Comparison of ENCODE assay signal across 18 cellular contexts in genomic region chr5:103237783-103238182, GRCh38. TPM values are rescaled to one million over a fixed set of nuclear protein-coding genes. Genes with fewer than 3 reads are reported as not detected.
DNase-seq lines count a peak whose midpoint lies in the region; ATAC-seq and FAIRE-seq lines count a peak whose summit lies in the region.
"Had no signal": no experiment of that assay in that cellular context is flagged by ENCODE, and none has a peak within 500 bp of the region (broad histone marks: within the 10 kb centered on the region; RNA-seq: fewer than 3 reads in every experiment).

No MANE protein-coding gene starts in this region.

- no peaks in the 10 kb centered on the region for H3K9me3 ChIP-seq in small intestine (ENCODE audit: control insufficient read depth, low read depth)

- no peaks in the 10 kb centered on the region for H3K27me3 ChIP-seq in small intestine (ENCODE audit: control insufficient read depth in 2 of 2, insufficient read depth in 2 of 2, low read length in 2 of 2)
- H3K27me3 ChIP-seq: BLaER1 treated with 17β-estradiol and CSF1 and Interleukin-3, amounts not matched to agents 10 nM and 100 nM had no signal

- FAIRE-seq in A204.1 (lab: Jason Lieb, UNC), result peak; percentile 3
- FAIRE-seq in colon (lab: Jason Lieb, UNC), result peak; percentile 92
- peak; percentile 94 for FAIRE-seq in small intestine (lab: Jason Lieb, UNC)
- FAIRE-seq: GM12892, GM18507, HepG2 had no signal

- H3K36me3 ChIP-seq in small intestine (ENCODE audit: control insufficient read depth in 2 of 2, insufficient read depth in 2 of 2, low read length in 2 of 2), result no peaks in the 10 kb centered on the region
- H3K36me3 ChIP-seq: BLaER1 treated with 17β-estradiol and CSF1 and Interleukin-3, amounts not matched to agents 10 nM and 100 nM had no signal

- WGBS in small intestine, 3 donors, result 28 to 76% (median 61%) methylated on average over 1 of the region's 1 CpG

- intact Hi-C loops in left colon (cut with DNase I, micrococcal nuclease), result loop anchor here in 1 of 2 donors (10.0 kb wide), 1 partner anchor 237 kb away; no protein-coding TSS in a partner anchor

- DNase-seq in left colon (no peak), small intestine (peak; percentile 74), NCI-H446 treated with DMSO at 0.1 percent for 48 hours (lab: John Stamatoyannopoulos, UW) (no peak), HK-2 (ENCODE audit: unreplicated experiment) (no peak), GM19240 (ENCODE audit: insufficient read length, low spot score) (no peak)
- DNase-seq: CD8-positive, alpha-beta T cell; GDM1; H7; HFFc6 had no signal

- H3K4me1 ChIP-seq in small intestine (ENCODE audit: control insufficient read depth in 2 of 2, insufficient read depth in 1 of 2, low read depth in 1 of 2, low read length in 1 of 2), result no peaks in the 10 kb centered on the region
- H3K4me1 ChIP-seq: BLaER1 treated with 17β-estradiol and CSF1 and Interleukin-3, amounts not matched to agents 10 nM and 100 nM had no signal

- no peak overlapping the region for H3K27ac ChIP-seq in small intestine (ENCODE audit: low read depth in 1 of 2, low read length in 1 of 2)
- H3K27ac ChIP-seq: 22Rv1; BLaER1 treated with 17β-estradiol and CSF1 and Interleukin-3, amounts not matched to agents 10 nM and 100 nM had no signal

- peak; percentile 99 for ATAC-seq in left colon
- ATAC-seq: CD8-positive, alpha-beta T cell; GM23338; HCT116; HepG2 had no signal

- H3K4me3 ChIP-seq in small intestine (ENCODE audit: low read depth in 1 of 2, low read length in 2 of 2), result no peak overlapping the region
- H3K4me3 ChIP-seq: BLaER1 treated with 17β-estradiol and CSF1 and Interleukin-3, amounts not matched to agents 10 nM and 100 nM; GM23338 had no signal

RNA-seq across cellular contexts. Expression of gene MACIR, which starts 20.8 kb away (rescaled TPM):
- 10 to 100 TPM; 54.5 to 61.4 TPM for total RNA-seq in left colon
- polyA plus RNA-seq in small intestine, result 10 to 100 TPM in 1 of 3 donors, 1 to 10 TPM in 2; 9.2 to 23.7 (median 9.8) TPM
